Comparison of ENCODE assay signal across 28 cellular contexts in genomic region chr3:185279582-185280138, GRCh38.
"Had no signal": no experiment of that assay in that cellular context is flagged by ENCODE, and none has a peak within 500 bp of the region (broad histone marks: within the 10 kb centered on the region; RNA-seq: fewer than 3 reads in every experiment).

No MANE protein-coding gene starts in this region.

- H3K27me3 ChIP-seq: foreskin keratinocyte, hepatocyte had no signal

- H3K4me2 ChIP-seq: hepatocyte had no signal

- DNase-seq: dorsolateral prefrontal cortex; effector CD8-positive, alpha-beta T cell; endodermal cell; foreskin keratinocyte; heart left ventricle; kidney; mucosa of descending colon; naive B cell; right cardiac atrium; sigmoid colon; stimulated activated CD4-positive, alpha-beta T cell treated with anti-CD3 and anti-CD28 coated beads, Interleukin-2, amount 100 ng/mL, for 24 hours; stimulated activated CD4-positive, alpha-beta T cell treated with anti-CD3 and anti-CD28 coated beads, Interleukin-4, amount 100 ng/mL, for 24 hours; stimulated activated naive CD4-positive, alpha-beta T cell treated with Interleukin-2 at 50 U/mL for 16 hours; stomach; upper lobe of left lung had no signal

- H3K4me3 ChIP-seq: gastroesophageal sphincter, heart left ventricle, hepatocyte, lung, mucosa of descending colon, neural progenitor cell, prostate gland, sigmoid colon, stomach, tibial nerve, upper lobe of left lung had no signal

- H3K9me3 ChIP-seq: gastroesophageal sphincter, heart left ventricle, mucosa of descending colon, prostate gland, sigmoid colon, stomach, tibial nerve, upper lobe of left lung had no signal

- H3K9ac ChIP-seq: neural progenitor cell had no signal

- H3K27ac ChIP-seq: dorsolateral prefrontal cortex, epithelial cell of prostate, foreskin keratinocyte, gastroesophageal sphincter, heart left ventricle, hepatocyte, neural progenitor cell, prostate gland, sigmoid colon, stomach, tibial nerve, upper lobe of left lung had no signal

- H2AFZ ChIP-seq: hepatocyte had no signal

- H3K36me3 ChIP-seq: gastroesophageal sphincter, heart left ventricle, neural progenitor cell, prostate gland, sigmoid colon, stomach, upper lobe of left lung had no signal

- FAIRE-seq: colon, kidney, urothelium cell line had no signal

- ATAC-seq: esophagus mucosa; foreskin keratinocyte; gastroesophageal sphincter; heart left ventricle; left lobe of liver; mucosa of descending colon; natural killer cell treated with Interleukin-12 subunit alpha and Interleukin-12 subunit beta and Interleukin-15 and Interleukin-18, amount 100 ng/mL, for 72 hours; right cardiac atrium; stimulated activated effector memory CD8-positive, alpha-beta T cell treated with anti-CD3 and anti-CD28 coated beads, Interleukin-12 subunit alpha, Interleukin-12 subunit beta, amount 100 ng/mL, for 72 hours had no signal

- H3K4me1 ChIP-seq: foreskin keratinocyte, prostate gland had no signal
